9 cellular contexts compared by ENCODE assay signal in the genomic region with DNA sequence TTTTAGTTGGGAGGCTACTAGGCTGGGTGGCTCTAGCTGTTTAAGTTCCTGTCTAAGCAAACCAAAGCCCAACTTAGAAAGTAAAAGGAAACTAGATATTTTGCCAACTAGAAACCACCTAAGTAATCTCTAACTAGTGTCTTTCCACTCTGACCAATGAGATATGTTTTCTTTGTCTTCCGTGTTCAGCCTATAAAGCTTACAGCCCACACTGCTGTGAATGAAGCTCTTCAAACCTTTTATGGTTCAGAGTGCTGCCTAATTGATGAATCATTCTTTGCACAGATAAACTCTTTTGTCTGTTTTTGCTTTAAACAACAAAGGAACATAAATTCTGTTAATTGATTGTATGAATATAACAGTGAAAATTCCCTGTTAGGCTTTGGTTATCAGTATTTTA.
DNase-seq lines count a peak whose midpoint lies in the region; ATAC-seq, FAIRE-seq and TF ChIP-seq lines count a peak whose summit lies in the region.
"Had no signal": no experiment of that assay in that cellular context is flagged by ENCODE, and none has a peak within 500 bp of the region (broad histone marks: within the 10 kb centered on the region; RNA-seq: fewer than 3 reads in every experiment).

No MANE protein-coding gene starts in this region.

- H3K9me3 Mint-ChIP-seq in activated naive CD4-positive, alpha-beta T cell treated with anti-CD3 and anti-CD28 coated beads, Interleukin-2, amount 50 U/mL, for 72 hours = no peaks in the 10 kb centered on the region
- no peaks in the 10 kb centered on the region for H3K9me3 Mint-ChIP-seq in activated naive CD4-positive, alpha-beta T cell treated with anti-CD3 and anti-CD28 coated beads, Interleukin-2, amount 10 ng/mL, durations not matched to agents 7 days and 5 days

- FAIRE-seq in D721Med (lab: Jason Lieb, UNC) = no peak

- TF ChIP-seq CTCF in D721Med (IDR thresholded peaks at IDR 0.05; ENCODE audit: insufficient read depth, missing control alignments) = no peak

- ATAC-seq in activated naive CD4-positive, alpha-beta T cell treated with anti-CD3 and anti-CD28 coated beads, Interleukin-2, amount 50 U/mL, for 72 hours = peak; percentile 54 to 74
- ATAC-seq in GM21529 (IDR thresholded peaks at IDR 0.05; ENCODE audit: unreplicated experiment) (no peak), GM19035 (IDR thresholded peaks at IDR 0.05; ENCODE audit: unreplicated experiment) (no peak)

- H3K27ac ChIP-seq in epithelial cell of prostate = peak overlapping the region; percentile 14

- H3K36me3 Mint-ChIP-seq in activated naive CD4-positive, alpha-beta T cell treated with anti-CD3 and anti-CD28 coated beads, Interleukin-2, amount 50 U/mL, for 72 hours = peaks cover 4 to 34% of the 10 kb centered on the region in 2 donors
- H3K36me3 Mint-ChIP-seq in activated naive CD4-positive, alpha-beta T cell treated with anti-CD3 and anti-CD28 coated beads, Interleukin-2, amount 10 ng/mL, durations not matched to agents 7 days and 5 days = peaks cover 48% of the 10 kb centered on the region

- peaks cover 29% of the 10 kb centered on the region for H3K4me1 Mint-ChIP-seq in activated naive CD4-positive, alpha-beta T cell treated with anti-CD3 and anti-CD28 coated beads, Interleukin-2, amount 10 ng/mL, durations not matched to agents 7 days and 5 days

- H3K27ac Mint-ChIP-seq in activated naive CD4-positive, alpha-beta T cell treated with anti-CD3 and anti-CD28 coated beads, Interleukin-2, amount 50 U/mL, for 72 hours = peak overlapping the region in 1 of 2 donors; percentile 65
- no peak overlapping the region for H3K27ac Mint-ChIP-seq in activated naive CD4-positive, alpha-beta T cell treated with anti-CD3 and anti-CD28 coated beads, Interleukin-2, amount 10 ng/mL, durations not matched to agents 7 days and 5 days

- no peaks in the 10 kb centered on the region for H3K27me3 Mint-ChIP-seq in activated naive CD4-positive, alpha-beta T cell treated with anti-CD3 and anti-CD28 coated beads, Interleukin-2, amount 10 ng/mL, durations not matched to agents 7 days and 5 days

- DNase-seq in activated naive CD4-positive, alpha-beta T cell treated with anti-CD3 and anti-CD28 coated beads, Interleukin-2, amount 50 U/mL, for 72 hours (ENCODE audit: low spot score in 2 of 2) = no peak
- no peak for DNase-seq in activated naive CD4-positive, alpha-beta T cell treated with anti-CD3 and anti-CD28 coated beads, Interleukin-2, amount 10 ng/mL, durations not matched to agents 7 days and 5 days
- peak; percentile 77 for DNase-seq in NCI-H748 (lab: John Stamatoyannopoulos, UW; ENCODE audit: unreplicated experiment)
- peak; percentile 44 for DNase-seq in epithelial cell of prostate (ENCODE audit: low read depth, low spot score)
- no peak for DNase-seq in D721Med (ENCODE audit: insufficient read length, low spot score)
- no peak for DNase-seq in NCI-H1092 (lab: John Stamatoyannopoulos, UW)
- DNase-seq: NCI-H774 had no signal

- CTCF ChIA-PET in activated naive CD4-positive, alpha-beta T cell treated with anti-CD3 and anti-CD28 coated beads, Interleukin-2, amount 10 ng/mL, durations not matched to agents 7 days and 5 days (lab: Charles Lee) = no interaction called here

- no peak overlapping the region for H3K4me3 Mint-ChIP-seq in activated naive CD4-positive, alpha-beta T cell treated with anti-CD3 and anti-CD28 coated beads, Interleukin-2, amount 10 ng/mL, durations not matched to agents 7 days and 5 days

Comparison
In these comparisons a context has a peak if more than half of its experiments do, and no peak if none do; other contexts are left out.
1. ATAC-seq: peak in activated naive CD4-positive, alpha-beta T cell treated with anti-CD3 and anti-CD28 coated beads, Interleukin-2, amount 50 U/mL, for 72 hours (2 of 2); none in GM21529 (single experiment) and GM19035 (single experiment).
2. DNase-seq: peak in NCI-H748 (single experiment) and epithelial cell of prostate (single experiment); none in activated naive CD4-positive, alpha-beta T cell treated with anti-CD3 and anti-CD28 coated beads, Interleukin-2, amount 50 U/mL, for 72 hours (0 of 2), activated naive CD4-positive, alpha-beta T cell treated with anti-CD3 and anti-CD28 coated beads, Interleukin-2, amount 10 ng/mL, durations not matched to agents 7 days and 5 days (single experiment), D721Med (single experiment) and NCI-H1092 (single experiment).